18 cellular contexts compared by ENCODE assay signal in the genomic region with DNA sequence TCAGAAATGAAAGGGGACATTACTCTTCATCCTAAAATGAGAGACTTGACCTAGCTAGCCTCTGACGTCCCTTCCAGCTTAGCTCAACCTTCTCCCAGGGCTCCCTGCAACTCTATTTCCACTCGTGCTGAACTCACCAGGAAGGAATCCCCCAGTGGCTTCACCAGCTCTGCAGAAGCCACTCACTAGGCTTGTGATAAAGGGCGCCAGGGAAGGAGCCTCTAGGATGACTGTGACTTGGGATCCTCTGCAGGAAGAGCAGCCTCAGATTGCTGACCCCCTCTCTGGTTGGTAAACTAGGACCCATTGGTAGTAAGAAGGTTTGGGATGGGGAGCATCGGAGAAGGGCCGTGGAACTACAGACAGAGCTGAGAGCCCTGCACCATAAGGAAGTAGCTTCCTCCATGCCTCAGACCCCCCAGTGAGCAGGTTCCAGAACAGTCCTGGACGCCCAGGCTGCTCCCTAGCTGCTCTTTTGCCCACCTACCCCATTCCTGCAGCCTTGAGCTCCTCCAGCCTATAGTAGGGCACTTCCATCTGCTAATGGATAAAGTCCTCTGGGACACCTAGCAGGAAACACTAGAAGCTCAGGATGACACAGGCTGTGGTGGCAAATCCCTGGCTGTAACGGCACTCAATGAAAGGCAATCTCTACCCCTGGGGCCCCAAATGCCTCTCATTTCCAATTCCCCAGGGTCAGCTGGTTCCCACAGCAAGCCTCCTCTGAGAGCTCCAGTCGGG. TPM values are rescaled to one million over a fixed set of nuclear protein-coding genes. Genes with fewer than 3 reads are reported as not detected.
"Had no signal": no experiment of that assay in that cellular context is flagged by ENCODE, and none has a peak within 500 bp of the region (broad histone marks: within the 10 kb centered on the region; RNA-seq: fewer than 3 reads in every experiment).

No MANE protein-coding gene starts in this region.

- H3K27me3 Mint-ChIP-seq: activated naive CD8-positive, alpha-beta T cell had no signal

- H3K4me1 Mint-ChIP-seq: natural killer cell had no signal

- DNase-seq: activated CD4-positive, alpha-beta T cell treated with anti-CD3 and anti-CD28 coated beads for 1 hour; activated CD8-positive, alpha-beta T cell treated with anti-CD3 and anti-CD28 coated beads for 36 hours; anterior cingulate cortex; dermis blood vessel endothelial cell; hippocampal formation; mucosa of descending colon; natural killer cell; nucleus accumbens; psoas muscle; stimulated activated naive CD4-positive, alpha-beta T cell treated with Interleukin-2 at 50 U/mL for 16 hours; T-helper 9 cell; upper lobe of left lung had no signal

- H3K4me3 ChIP-seq: lung, mucosa of descending colon, psoas muscle, suprapubic skin, upper lobe of left lung had no signal

- H3K9me3 Mint-ChIP-seq: activated CD8-positive, alpha-beta T cell treated with anti-CD3 and anti-CD28 coated beads for 36 hours; natural killer cell had no signal

- H3K27me3 ChIP-seq: upper lobe of left lung had no signal

- ATAC-seq: activated CD8-positive, alpha-beta T cell treated with anti-CD3 and anti-CD28 coated beads for 36 hours; mucosa of descending colon; natural killer cell; psoas muscle; sciatic nerve had no signal

- H3K4me3 Mint-ChIP-seq: activated CD8-positive, alpha-beta T cell treated with anti-CD3 and anti-CD28 coated beads for 36 hours; activated naive CD8-positive, alpha-beta T cell; natural killer cell had no signal

- H3K9me3 ChIP-seq: mucosa of descending colon, psoas muscle, suprapubic skin, upper lobe of left lung had no signal

- H3K36me3 ChIP-seq: suprapubic skin, upper lobe of left lung had no signal

- H3K4me1 ChIP-seq: psoas muscle, suprapubic skin had no signal

- H3K27ac ChIP-seq: psoas muscle, suprapubic skin, upper lobe of left lung had no signal

- H3K27ac Mint-ChIP-seq: activated CD8-positive, alpha-beta T cell treated with anti-CD3 and anti-CD28 coated beads for 36 hours; activated naive CD8-positive, alpha-beta T cell; natural killer cell had no signal

- H3K36me3 Mint-ChIP-seq: activated naive CD8-positive, alpha-beta T cell; natural killer cell had no signal

RNA-seq across cellular contexts. Expression of gene PLA2G4F, which starts 26.0 kb away (rescaled TPM):
- total RNA-seq: activated CD8-positive, alpha-beta T cell treated with anti-CD3 and anti-CD28 coated beads for 36 hours; cerebellum; dermis blood vessel endothelial cell; glomerular endothelial cell; natural killer cell; sciatic nerve had no signal

RNA-seq across cellular contexts. Expression of gene PLA2G4D, which starts 36.1 kb away (rescaled TPM):
- total RNA-seq: activated CD8-positive, alpha-beta T cell treated with anti-CD3 and anti-CD28 coated beads for 36 hours; glomerular endothelial cell; natural killer cell; psoas muscle; sciatic nerve; upper lobe of left lung had no signal
- polyA plus RNA-seq: psoas muscle had no signal
